In genomic region chr17:19142419-19142818, GRCh38 we compare ENCODE assay signal across 12 cellular contexts. TPM values are rescaled to one million over a fixed set of nuclear protein-coding genes. Genes with fewer than 3 reads are reported as not detected.
A peak's percentile ranks its signal among the peaks of the same experiment; 100 is the strongest.
DNase-seq lines count a peak whose midpoint lies in the region; ATAC-seq and TF ChIP-seq lines count a peak whose summit lies in the region.
"Not testable (repeated sequence)": the region's sequence is repeated elsewhere in the genome, so short reads cannot be mapped to it uniquely, and the experiment has no call there.
"Had no signal": no experiment of that assay in that cellular context is flagged by ENCODE, and none has a peak within 500 bp of the region (broad histone marks: within the 10 kb centered on the region; RNA-seq: fewer than 3 reads in every experiment).

No MANE protein-coding gene starts in this region.

- not testable (repeated sequence) for H3K27ac Mint-ChIP-seq in central memory CD8-positive, alpha-beta T cell (ENCODE audit: low read depth); nephron progenitor cell

- not testable (repeated sequence) for DNase-seq in GM10266 (ENCODE audit: extremely low spot score); central memory CD8-positive, alpha-beta T cell (ENCODE audit: low spot score in 2 of 2); upper lobe of left lung
- DNase-seq in RWPE2 (ENCODE audit: low spot score) (peak; percentile 7), activated T-cell treated with anti-CD3 and anti-CD28 coated beads for 48 hours (ENCODE audit: low read depth) (peak; percentile 22), left ventricle myocardium superior (peak; percentile 68), nephron progenitor cell (peak; percentile 52)
- DNase-seq in stimulated activated CD4-positive, alpha-beta T cell treated with anti-CD3 and anti-CD28 coated beads, Interleukin-15, amount 100 ng/mL, for 24 hours: peak; percentile 58

- not testable (repeated sequence) for H3K4me3 Mint-ChIP-seq in central memory CD8-positive, alpha-beta T cell; nephron progenitor cell

- no CpG with 5 or more reads among the region's 4 CpGs for WGBS in upper lobe of left lung, 2 donors

- not testable (repeated sequence) for H3K4me1 ChIP-seq in RWPE2 (ENCODE audit: insufficient read depth, poor library complexity, severe bottlenecking); upper lobe of left lung

- not testable (repeated sequence) for H3K9me3 ChIP-seq in RWPE2 (ENCODE audit: severe bottlenecking); upper lobe of left lung

- H3K4me3 ChIP-seq in RWPE2 (ENCODE audit: severe bottlenecking); upper lobe of left lung: not testable (repeated sequence)

- H3K36me3 ChIP-seq in RWPE2 (ENCODE audit: low read depth); upper lobe of left lung: not testable (repeated sequence)

- ATAC-seq in RWPE2 (ENCODE audit: low read depth) (peak; percentile 78), left ventricle myocardium superior (peak; percentile 85), upper lobe of left lung (ENCODE audit: low FRiP score in 2 of 2) (peak; percentile 86 to 89)
- peak; percentile 37 for ATAC-seq in central memory CD8-positive, alpha-beta T cell (replicated peaks; ENCODE audit: extremely low read depth, poor library complexity, severe bottlenecking)

- not testable (repeated sequence) for H3K27me3 Mint-ChIP-seq in central memory CD8-positive, alpha-beta T cell; nephron progenitor cell (ENCODE audit: low read depth, poor library complexity)

- not testable (repeated sequence) for TF ChIP-seq EP300 in upper lobe of left lung (IDR thresholded peaks at IDR 0.05)

- not testable (repeated sequence) for TF ChIP-seq POLR2A in upper lobe of left lung (IDR thresholded peaks at IDR 0.05)

- not testable (repeated sequence) for H3K27ac ChIP-seq in RWPE2 (ENCODE audit: poor library complexity, severe bottlenecking); upper lobe of left lung

- H3K9me3 Mint-ChIP-seq in central memory CD8-positive, alpha-beta T cell; nephron progenitor cell: not testable (repeated sequence)

- not testable (repeated sequence) for H3K27me3 ChIP-seq in RWPE2 (ENCODE audit: insufficient read depth, poor library complexity, severe bottlenecking); upper lobe of left lung

- H3K36me3 Mint-ChIP-seq in central memory CD8-positive, alpha-beta T cell (ENCODE audit: insufficient read depth); nephron progenitor cell (ENCODE audit: low read depth): not testable (repeated sequence)

- not testable (repeated sequence) for H3K4me1 Mint-ChIP-seq in central memory CD8-positive, alpha-beta T cell; nephron progenitor cell

- intact Hi-C loops in left ventricle myocardium superior (cut with micrococcal nuclease): not testable (repeated sequence)

- TF ChIP-seq CTCF in GM10266 (IDR thresholded peaks at IDR 0.05; ENCODE audit: control insufficient read depth, insufficient read depth, low read depth, missing control alignments) (peak; percentile 26), nephron progenitor cell (IDR thresholded peaks at IDR 0.05) (peak; percentile 15)
- not testable (repeated sequence) for TF ChIP-seq CTCF in RWPE2 (IDR thresholded peaks at IDR 0.05; ENCODE audit: poor library complexity, severe bottlenecking); upper lobe of left lung (IDR thresholded peaks at IDR 0.05)

RNA-seq across cellular contexts. Expression of gene GRAPL, which starts 15.0 kb away (rescaled TPM):
- total RNA-seq in left ventricle myocardium superior (1.0 TPM), upper lobe of left lung (10 to 100 TPM in 1 of 6 donors, 1 to 10 TPM in 5; 2.3 to 17.2 (median 5.0) TPM)
- total RNA-seq: Calu3, G401, LHCN-M2, occipital lobe had no signal

Comparison
In these comparisons a context has a peak if more than half of its experiments do, and no peak if none do; other contexts are left out.
1. ATAC-seq: peak in every context shown above with its lines; median percentile 88 in upper lobe of left lung; 85 in left ventricle myocardium superior; 78 in RWPE2; 37 in central memory CD8-positive, alpha-beta T cell.